In the genomic region with DNA sequence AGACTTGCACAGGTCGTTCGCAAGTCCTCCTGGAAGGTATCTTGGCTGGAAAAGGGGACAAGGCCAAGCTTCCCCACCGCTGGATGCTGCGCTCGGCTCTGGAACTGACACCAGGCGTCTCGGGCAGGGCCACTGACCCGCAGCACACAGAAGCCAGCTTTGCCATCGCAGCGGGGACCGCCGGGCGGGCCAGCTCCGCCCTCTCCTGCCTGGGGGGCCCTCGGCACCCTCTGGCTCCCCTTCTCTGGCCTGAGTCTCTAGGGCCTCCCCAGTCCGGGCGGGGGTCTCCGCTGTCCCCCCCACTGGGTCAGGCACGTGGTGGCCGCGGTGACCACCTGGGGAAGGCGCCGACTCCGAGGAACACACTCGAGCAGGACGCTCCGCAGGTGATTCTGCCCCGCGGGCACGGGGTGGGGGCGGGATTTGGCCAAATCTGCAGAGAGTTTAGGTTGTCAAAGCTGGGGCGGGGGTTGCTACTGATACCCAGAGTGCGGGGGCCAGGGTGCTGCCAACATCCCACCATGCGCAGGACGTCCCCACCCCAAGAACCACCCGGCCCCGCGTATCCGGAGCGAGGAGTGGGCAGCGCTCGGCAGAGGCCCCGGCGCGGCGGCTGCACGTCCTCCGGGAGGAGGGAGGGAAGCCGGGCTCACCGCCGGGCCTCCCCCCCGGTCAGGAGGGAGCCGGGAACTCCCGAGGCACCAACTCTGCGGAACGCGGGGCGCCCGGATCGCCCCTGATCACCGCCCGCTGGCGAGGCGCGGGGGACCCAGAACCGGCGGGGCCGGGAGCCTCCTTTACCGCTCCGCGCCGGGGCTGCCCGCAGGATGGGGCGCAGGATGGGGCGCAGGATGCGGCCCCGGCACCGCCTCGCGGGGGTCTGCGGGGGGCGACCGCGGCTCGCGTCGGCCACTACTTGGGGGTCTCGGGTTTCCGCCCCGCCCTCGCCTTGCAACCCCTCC, we compare ENCODE assay signal across 8 cellular contexts. TPM values are rescaled to one million over a fixed set of nuclear protein-coding genes. Genes with fewer than 3 reads are reported as not detected.
DNase-seq lines count a peak whose midpoint lies in the region; ATAC-seq lines count a peak whose summit lies in the region.

No MANE protein-coding gene starts in this region.

- H3K4me3 Mint-ChIP-seq in activated naive CD4-positive, alpha-beta T cell treated with anti-CD3 and anti-CD28 coated beads for 36 hours: peak overlapping the region; percentile 38
- peak overlapping the region; percentile 54 for H3K4me3 Mint-ChIP-seq in stimulated activated effector memory CD8-positive, alpha-beta T cell treated with anti-CD3 and anti-CD28 coated beads, Interleukin-12 subunit alpha, Interleukin-12 subunit beta, amount 100 ng/mL, for 72 hours

- H3K27me3 Mint-ChIP-seq in activated naive CD4-positive, alpha-beta T cell treated with anti-CD3 and anti-CD28 coated beads for 36 hours (ENCODE audit: low read depth): peaks cover 15% of the 10 kb centered on the region

- CTCF ChIA-PET in activated naive CD4-positive, alpha-beta T cell treated with anti-CD3 and anti-CD28 coated beads for 36 hours (lab: Charles Lee): no interaction called here

- no peak for ATAC-seq in stimulated activated effector memory CD8-positive, alpha-beta T cell treated with anti-CD3 and anti-CD28 coated beads, Interleukin-12 subunit alpha, Interleukin-12 subunit beta, amount 100 ng/mL, for 72 hours

- H3K4me3 ChIP-seq in iPS-11a (ENCODE audit: low read depth, low read length): peak overlapping the region; percentile 30

- intact Hi-C loops in activated naive CD4-positive, alpha-beta T cell treated with anti-CD3 and anti-CD28 coated beads for 36 hours (cut with micrococcal nuclease): loop anchor here (2.0 kb wide), 1 partner anchor 28 kb away; no protein-coding TSS in a partner anchor

- peak; percentile 69 for DNase-seq in activated effector memory CD4-positive, alpha-beta T cell treated with anti-CD3 and anti-CD28 coated beads, Interleukin-2, amount 50 U/mL, for 16 hours
- no peak for DNase-seq in activated effector memory CD4-positive, alpha-beta T cell treated with Interleukin-2 at 50 U/mL for 16 hours
- peak; percentile 24 for DNase-seq in activated naive CD4-positive, alpha-beta T cell treated with anti-CD3 and anti-CD28 coated beads for 36 hours
- peak in 1 of 2 donors; percentile 66 for DNase-seq in stimulated activated effector memory CD8-positive, alpha-beta T cell treated with anti-CD3 and anti-CD28 coated beads, Interleukin-12 subunit alpha, Interleukin-12 subunit beta, amount 100 ng/mL, for 72 hours (ENCODE audit: low spot score in 2 of 2)
- DNase-seq in NOMO-1 treated with dmso at 0.1 percent for 144 hours (lab: John Stamatoyannopoulos, UW; ENCODE audit: unreplicated experiment) (no peak), iPS-NIHi7 (ENCODE audit: extremely low spot score) (no peak), A172 (ENCODE audit: low spot score) (no peak)

- peaks cover 14% of the 10 kb centered on the region for H3K4me1 Mint-ChIP-seq in activated naive CD4-positive, alpha-beta T cell treated with anti-CD3 and anti-CD28 coated beads for 36 hours (ENCODE audit: low read depth)
- peaks cover 34% of the 10 kb centered on the region for H3K4me1 Mint-ChIP-seq in stimulated activated effector memory CD8-positive, alpha-beta T cell treated with anti-CD3 and anti-CD28 coated beads, Interleukin-12 subunit alpha, Interleukin-12 subunit beta, amount 100 ng/mL, for 72 hours

- H3K36me3 Mint-ChIP-seq in activated naive CD4-positive, alpha-beta T cell treated with anti-CD3 and anti-CD28 coated beads for 36 hours (ENCODE audit: low read depth): no peaks in the 10 kb centered on the region
- peaks cover 38% of the 10 kb centered on the region for H3K36me3 Mint-ChIP-seq in stimulated activated effector memory CD8-positive, alpha-beta T cell treated with anti-CD3 and anti-CD28 coated beads, Interleukin-12 subunit alpha, Interleukin-12 subunit beta, amount 100 ng/mL, for 72 hours

- H3K9me3 Mint-ChIP-seq in activated naive CD4-positive, alpha-beta T cell treated with anti-CD3 and anti-CD28 coated beads for 36 hours: no peaks in the 10 kb centered on the region
- H3K9me3 Mint-ChIP-seq in stimulated activated effector memory CD8-positive, alpha-beta T cell treated with anti-CD3 and anti-CD28 coated beads, Interleukin-12 subunit alpha, Interleukin-12 subunit beta, amount 100 ng/mL, for 72 hours: no peaks in the 10 kb centered on the region

- H3K27ac Mint-ChIP-seq in activated naive CD4-positive, alpha-beta T cell treated with anti-CD3 and anti-CD28 coated beads for 36 hours: no peak overlapping the region
- peak overlapping the region; percentile 63 for H3K27ac Mint-ChIP-seq in stimulated activated effector memory CD8-positive, alpha-beta T cell treated with anti-CD3 and anti-CD28 coated beads, Interleukin-12 subunit alpha, Interleukin-12 subunit beta, amount 100 ng/mL, for 72 hours

RNA-seq across cellular contexts. Expression of gene METRNL, which starts 0.8 kb away (rescaled TPM):
- 10 to 100 TPM; 14.4 to 15.2 TPM for total RNA-seq in activated naive CD4-positive, alpha-beta T cell treated with anti-CD3 and anti-CD28 coated beads for 36 hours
- total RNA-seq in A172 (2014; rRNA removed; shearing (Covaris generic)): 125 and 190 TPM in 2 replicates

Comparison
In these comparisons a context has a peak if more than half of its experiments do, and no peak if none do; other contexts are left out.
1. DNase-seq: peak in activated effector memory CD4-positive, alpha-beta T cell treated with anti-CD3 and anti-CD28 coated beads, Interleukin-2, amount 50 U/mL, for 16 hours (single experiment) and activated naive CD4-positive, alpha-beta T cell treated with anti-CD3 and anti-CD28 coated beads for 36 hours (single experiment); none in activated effector memory CD4-positive, alpha-beta T cell treated with Interleukin-2 at 50 U/mL for 16 hours (single experiment), NOMO-1 treated with dmso at 0.1 percent for 144 hours (single experiment), iPS-NIHi7 (single experiment) and A172 (single experiment).